Comparison of ENCODE assay signal across 13 cellular contexts in genomic region chr2:31216734-31217133, GRCh38. TPM values are rescaled to one million over a fixed set of nuclear protein-coding genes. Genes with fewer than 3 reads are reported as not detected.
A peak's percentile ranks its signal among the peaks of the same experiment; 100 is the strongest.
DNase-seq lines count a peak whose midpoint lies in the region; ATAC-seq and TF ChIP-seq lines count a peak whose summit lies in the region.
"Had no signal": no experiment of that assay in that cellular context is flagged by ENCODE, and none has a peak within 500 bp of the region (broad histone marks: within the 10 kb centered on the region; RNA-seq: fewer than 3 reads in every experiment).

No MANE protein-coding gene starts in this region.

- TF ChIP-seq CTCF in GM12865 (IDR thresholded peaks at IDR 0.05; ENCODE audit: insufficient read depth, low read depth, low read length, missing control alignments): no peak
- no peak for TF ChIP-seq CTCF in upper lobe of right lung (IDR thresholded peaks at IDR 0.05)

- no peaks in the 10 kb centered on the region for H3K27me3 ChIP-seq in upper lobe of right lung

- H3K36me3 Mint-ChIP-seq in T-helper 2 cell treated with Interferon-gamma antibody and Interleukin-4, amounts not matched to agents 5 μg/mL and 100 μg/mL, for 36 hours (ENCODE audit: low read depth): no peaks in the 10 kb centered on the region

- peaks cover 52% of the 10 kb centered on the region for H3K4me1 Mint-ChIP-seq in T-helper 2 cell treated with Interferon-gamma antibody and Interleukin-4, amounts not matched to agents 5 μg/mL and 100 μg/mL, for 36 hours (ENCODE audit: low read depth)

- H3K36me3 ChIP-seq in upper lobe of right lung: no peaks in the 10 kb centered on the region
- H3K36me3 ChIP-seq: gastrocnemius medialis had no signal

- H3K4me3 ChIP-seq in GM12865 (ENCODE audit: low read depth, low read length) (no peak overlapping the region), upper lobe of right lung (no peak overlapping the region)
- H3K4me3 ChIP-seq: gastrocnemius medialis had no signal

- no peaks in the 10 kb centered on the region for H3K9me3 Mint-ChIP-seq in T-helper 2 cell treated with Interferon-gamma antibody and Interleukin-4, amounts not matched to agents 5 μg/mL and 100 μg/mL, for 36 hours
- H3K9me3 Mint-ChIP-seq: T-helper 1 cell treated with Interleukin-12 subunit alpha and Interleukin-12 subunit beta and Interleukin-4 antibody, amounts not matched to agents 30 μg/mL and 1 μg/mL, for 36 hours had no signal

- intact Hi-C loops in upper lobe of right lung (cut with DNase I): no loop called here

- H3K4me3 Mint-ChIP-seq in T-helper 2 cell treated with Interferon-gamma antibody and Interleukin-4, amounts not matched to agents 5 μg/mL and 100 μg/mL, for 36 hours: peak overlapping the region; percentile 13
- H3K4me3 Mint-ChIP-seq: T-helper 1 cell treated with Interleukin-12 subunit alpha and Interleukin-12 subunit beta and Interleukin-4 antibody, amounts not matched to agents 30 μg/mL and 1 μg/mL, for 36 hours had no signal

- ATAC-seq in GM19395 (IDR thresholded peaks at IDR 0.05; ENCODE audit: unreplicated experiment): peak; percentile 57
- peak; percentile 49 for ATAC-seq in HG02885 (IDR thresholded peaks at IDR 0.05; ENCODE audit: poor library complexity, unreplicated experiment)
- no peak for ATAC-seq in HG03565 (IDR thresholded peaks at IDR 0.05; ENCODE audit: unreplicated experiment)
- ATAC-seq in upper lobe of right lung: no peak
- ATAC-seq: gastrocnemius medialis had no signal

- H3K27ac ChIP-seq in upper lobe of right lung: no peak overlapping the region
- H3K27ac ChIP-seq: gastrocnemius medialis had no signal

- H3K4me1 ChIP-seq in upper lobe of right lung: no peaks in the 10 kb centered on the region
- H3K4me1 ChIP-seq: gastrocnemius medialis had no signal

- DNase-seq in GM12865 (ENCODE audit: low read depth): peak; percentile 78
- DNase-seq in T-helper 2 cell treated with Interferon-gamma antibody and Interleukin-4, amounts not matched to agents 5 μg/mL and 100 μg/mL, for 36 hours (ENCODE audit: low spot score): peak; percentile 20
- DNase-seq in globus pallidus (ENCODE audit: low spot score): no peak
- DNase-seq in stimulated activated CD4-positive, alpha-beta T cell treated with anti-CD3 and anti-CD28 coated beads, Interleukin-2, amount 100 ng/mL, for 24 hours: no peak
- no peak for DNase-seq in upper lobe of right lung
- DNase-seq: cerebellar nuclear complex, gastrocnemius medialis, mammary epithelial cell, NCI-H1092 had no signal

- peaks cover 7% of the 10 kb centered on the region for H3K27me3 Mint-ChIP-seq in T-helper 2 cell treated with Interferon-gamma antibody and Interleukin-4, amounts not matched to agents 5 μg/mL and 100 μg/mL, for 36 hours (ENCODE audit: low read depth)

- H3K9me3 ChIP-seq in upper lobe of right lung: no peaks in the 10 kb centered on the region
- H3K9me3 ChIP-seq: gastrocnemius medialis had no signal

- peak overlapping the region; percentile 67 for H3K27ac Mint-ChIP-seq in T-helper 2 cell treated with Interferon-gamma antibody and Interleukin-4, amounts not matched to agents 5 μg/mL and 100 μg/mL, for 36 hours
- H3K27ac Mint-ChIP-seq: T-helper 1 cell treated with Interleukin-12 subunit alpha and Interleukin-12 subunit beta and Interleukin-4 antibody, amounts not matched to agents 30 μg/mL and 1 μg/mL, for 36 hours had no signal

RNA-seq across cellular contexts. Expression of gene CAPN14, which starts 0.6 kb away (rescaled TPM):
- 0.26 TPM for total RNA-seq in upper lobe of right lung
- total RNA-seq: gastrocnemius medialis had no signal

RNA-seq across cellular contexts. Expression of gene EHD3, which starts 17.2 kb away (rescaled TPM):
- total RNA-seq in upper lobe of right lung: 13.0 TPM

Comparison
In these comparisons a context has a peak if more than half of its experiments do, and no peak if none do; other contexts are left out.
1. DNase-seq: peak in GM12865 (single experiment) and T-helper 2 cell treated with Interferon-gamma antibody and Interleukin-4, amounts not matched to agents 5 μg/mL and 100 μg/mL, for 36 hours (single experiment); none in globus pallidus (single experiment), stimulated activated CD4-positive, alpha-beta T cell treated with anti-CD3 and anti-CD28 coated beads, Interleukin-2, amount 100 ng/mL, for 24 hours (0 of 2) and upper lobe of right lung (single experiment).
2. ATAC-seq: peak in GM19395 (single experiment) and HG02885 (single experiment); none in HG03565 (single experiment) and upper lobe of right lung (single experiment).